8 cellular contexts compared by ENCODE assay signal in the genomic region with DNA sequence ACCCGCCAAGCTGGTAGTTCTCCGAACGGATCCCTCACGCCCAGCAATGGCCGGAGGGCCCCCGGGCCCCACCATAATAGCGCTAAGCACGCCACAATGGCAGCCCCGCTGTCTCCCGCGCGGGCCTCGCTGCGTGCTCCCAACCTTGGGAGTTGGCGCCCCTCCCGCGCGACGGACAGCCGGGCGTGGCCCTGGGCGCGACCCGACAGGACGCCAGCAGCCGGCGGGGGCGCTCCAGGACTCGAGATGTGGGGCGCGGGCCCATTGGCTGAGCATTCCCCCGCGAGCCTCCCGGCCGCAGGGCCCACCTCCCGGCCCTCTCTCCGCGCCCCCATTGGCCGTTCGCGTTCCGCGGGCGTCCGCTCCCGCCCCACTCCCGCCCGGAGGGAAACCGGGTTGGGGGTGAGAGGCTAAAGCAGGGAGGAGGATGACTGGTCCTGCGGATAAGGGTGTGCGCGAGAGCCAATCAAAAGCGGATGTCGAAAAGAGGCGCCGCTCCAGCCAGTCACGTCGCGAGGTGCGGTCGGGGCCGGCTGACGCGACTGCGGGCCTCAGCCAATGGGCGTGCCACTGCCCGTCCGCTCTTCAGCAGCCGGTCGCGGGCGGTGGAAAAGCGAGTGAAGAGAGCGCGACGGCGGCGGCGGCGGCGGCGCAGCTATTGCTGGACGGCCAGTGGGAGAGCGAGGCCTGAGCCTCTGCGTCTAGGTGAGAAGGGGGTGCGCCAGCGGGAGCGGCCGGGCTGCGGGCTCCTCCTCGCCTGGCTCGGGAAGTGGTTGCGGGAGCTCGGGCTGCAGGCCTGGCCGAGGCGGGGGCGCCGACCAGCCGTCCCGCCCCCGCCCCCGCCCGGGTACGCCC. TPM values are rescaled to one million over a fixed set of nuclear protein-coding genes. Genes with fewer than 3 reads are reported as not detected.
DNase-seq lines count a peak whose midpoint lies in the region; FAIRE-seq and TF ChIP-seq lines count a peak whose summit lies in the region.

A gene with protein sequence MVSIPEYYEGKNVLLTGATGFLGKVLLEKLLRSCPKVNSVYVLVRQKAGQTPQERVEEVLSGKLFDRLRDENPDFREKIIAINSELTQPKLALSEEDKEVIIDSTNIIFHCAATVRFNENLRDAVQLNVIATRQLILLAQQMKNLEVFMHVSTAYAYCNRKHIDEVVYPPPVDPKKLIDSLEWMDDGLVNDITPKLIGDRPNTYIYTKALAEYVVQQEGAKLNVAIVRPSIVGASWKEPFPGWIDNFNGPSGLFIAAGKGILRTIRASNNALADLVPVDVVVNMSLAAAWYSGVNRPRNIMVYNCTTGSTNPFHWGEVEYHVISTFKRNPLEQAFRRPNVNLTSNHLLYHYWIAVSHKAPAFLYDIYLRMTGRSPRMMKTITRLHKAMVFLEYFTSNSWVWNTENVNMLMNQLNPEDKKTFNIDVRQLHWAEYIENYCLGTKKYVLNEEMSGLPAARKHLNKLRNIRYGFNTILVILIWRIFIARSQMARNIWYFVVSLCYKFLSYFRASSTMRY (plus strand): TSS at position 567 of the 855 bp plus-strand sequence. CDS start 26,098 bp downstream, outside the sequence.

- H3K36me3 Mint-ChIP-seq in nephron (ENCODE audit: low read depth), result peaks cover 5% of the 10 kb centered on the region
- H3K36me3 Mint-ChIP-seq in stimulated activated naive CD8-positive, alpha-beta T cell treated with anti-CD3 and anti-CD28 coated beads, Interleukin-15, Interleukin-2, amounts not matched to agents 100 ng/mL and 50 ng/mL, for 24 hours (ENCODE audit: low read depth), result peaks cover 33% of the 10 kb centered on the region

- peak within 1 kb of the TSS; percentile 75 for H3K4me3 ChIP-seq in Loucy (ENCODE audit: low read length, poor library complexity, severe bottlenecking)

- DNase-seq in G401 (ENCODE audit: low spot score) (peak; percentile 99), H54 (ENCODE audit: insufficient read length, low spot score) (peak; percentile 94), fibroblast of peridontal ligament (ENCODE audit: extremely low read depth) (peak; percentile 98)
- DNase-seq in activated effector memory CD4-positive, alpha-beta T cell treated with Interleukin-2 at 50 U/mL for 16 hours, result peak; percentile 97

- H3K79me2 ChIP-seq in Loucy (ENCODE audit: insufficient read depth, low read length), result peaks cover 45% of the 10 kb centered on the region

- peak within 1 kb of the TSS; percentile 66 to 95 (median 89) for H3K27ac Mint-ChIP-seq in nephron
- H3K27ac Mint-ChIP-seq in stimulated activated naive CD8-positive, alpha-beta T cell treated with anti-CD3 and anti-CD28 coated beads, Interleukin-15, Interleukin-2, amounts not matched to agents 100 ng/mL and 50 ng/mL, for 24 hours, result peak within 1 kb of the TSS; percentile 96

- TF ChIP-seq CTCF in Loucy (conservative IDR thresholded peaks at IDR 0.05; ENCODE audit: low read length) (peak; percentile 53; the same call in 1 of the 2 replicates), nephron (IDR thresholded peaks at IDR 0.05; ENCODE audit: unreplicated experiment in 3 of 3) (peak; percentile 47 to 72 (median 55))

- no peaks in the 10 kb centered on the region for H3F3A ChIP-seq in Loucy (ENCODE audit: low read depth)

- H3K4me3 Mint-ChIP-seq in nephron, result peak within 1 kb of the TSS; percentile 97 to 99 (median 97)
- peak within 1 kb of the TSS; percentile 91 for H3K4me3 Mint-ChIP-seq in stimulated activated naive CD8-positive, alpha-beta T cell treated with anti-CD3 and anti-CD28 coated beads, Interleukin-15, Interleukin-2, amounts not matched to agents 100 ng/mL and 50 ng/mL, for 24 hours

- H3K4me2 ChIP-seq in Loucy (ENCODE audit: low read depth, low read length, poor library complexity, severe bottlenecking), result peak within 1 kb of the TSS; percentile 98

- peaks cover 6% of the 10 kb centered on the region for H3K27me3 Mint-ChIP-seq in nephron (ENCODE audit: low read depth)
- H3K27me3 Mint-ChIP-seq in stimulated activated naive CD8-positive, alpha-beta T cell treated with anti-CD3 and anti-CD28 coated beads, Interleukin-15, Interleukin-2, amounts not matched to agents 100 ng/mL and 50 ng/mL, for 24 hours, result peaks cover 17% of the 10 kb centered on the region

- H3K9me2 ChIP-seq in Loucy (replicated peaks; ENCODE audit: low read depth, low read length), result no peaks in the 10 kb centered on the region

- in situ Hi-C loops in G401 (cut with HindIII; ENCODE audit: low sequenced_read_pairs), result no loop called here

- peaks cover 45% of the 10 kb centered on the region for H4K20me1 ChIP-seq in Loucy (ENCODE audit: insufficient read depth, low read length, poor library complexity, severe bottlenecking)

- TF ChIP-seq POLR2A in H54 (IDR thresholded peaks at IDR 0.05; ENCODE audit: low read depth, low read length), result peak; percentile 86
- peak; percentile 45 for TF ChIP-seq POLR2A in Raji (IDR thresholded peaks at IDR 0.05; ENCODE audit: insufficient read depth, low read depth, low read length)

- peak; percentile 69 for FAIRE-seq in H54 (lab: Jason Lieb, UNC)

- H3K9me3 Mint-ChIP-seq in nephron, result no peaks in the 10 kb centered on the region
- H3K9me3 Mint-ChIP-seq in stimulated activated naive CD8-positive, alpha-beta T cell treated with anti-CD3 and anti-CD28 coated beads, Interleukin-15, Interleukin-2, amounts not matched to agents 100 ng/mL and 50 ng/mL, for 24 hours, result no peaks in the 10 kb centered on the region

- H3K36me3 ChIP-seq in Loucy (ENCODE audit: insufficient read depth, low read length), result no peaks in the 10 kb centered on the region

- H3K27me3 ChIP-seq in Loucy (ENCODE audit: insufficient read depth, low read length, poor library complexity, severe bottlenecking), result peaks cover 9% of the 10 kb centered on the region

- H3K9ac ChIP-seq in Loucy (ENCODE audit: low read depth, low read length, poor library complexity, severe bottlenecking), result peak within 1 kb of the TSS; percentile 78

- H3K4me1 ChIP-seq in Loucy (ENCODE audit: insufficient read depth, low read length, poor library complexity, severe bottlenecking), result peaks cover 37% of the 10 kb centered on the region

- no peaks in the 10 kb centered on the region for H3K9me3 ChIP-seq in Loucy (ENCODE audit: insufficient read depth, low read depth, low read length)

- peaks cover 18% of the 10 kb centered on the region for H3K4me1 Mint-ChIP-seq in nephron
- peaks cover 47% of the 10 kb centered on the region for H3K4me1 Mint-ChIP-seq in stimulated activated naive CD8-positive, alpha-beta T cell treated with anti-CD3 and anti-CD28 coated beads, Interleukin-15, Interleukin-2, amounts not matched to agents 100 ng/mL and 50 ng/mL, for 24 hours (ENCODE audit: low read depth)

- peak within 1 kb of the TSS; percentile 99 for H2AFZ ChIP-seq in Loucy (ENCODE audit: low read length)

RNA-seq across cellular contexts. Expression of the gene that starts here (rescaled TPM):
- 29.7 and 52.7 TPM in 2 replicates for total RNA-seq in G401 (2014; rRNA removed; shearing (Covaris generic))

Comparison
In these comparisons a context has a peak if more than half of its experiments do, and no peak if none do; other contexts are left out.
1. Peak in every context shown above with its lines: DNase-seq and H3K4me3 ChIP-seq.